In the genomic region with DNA sequence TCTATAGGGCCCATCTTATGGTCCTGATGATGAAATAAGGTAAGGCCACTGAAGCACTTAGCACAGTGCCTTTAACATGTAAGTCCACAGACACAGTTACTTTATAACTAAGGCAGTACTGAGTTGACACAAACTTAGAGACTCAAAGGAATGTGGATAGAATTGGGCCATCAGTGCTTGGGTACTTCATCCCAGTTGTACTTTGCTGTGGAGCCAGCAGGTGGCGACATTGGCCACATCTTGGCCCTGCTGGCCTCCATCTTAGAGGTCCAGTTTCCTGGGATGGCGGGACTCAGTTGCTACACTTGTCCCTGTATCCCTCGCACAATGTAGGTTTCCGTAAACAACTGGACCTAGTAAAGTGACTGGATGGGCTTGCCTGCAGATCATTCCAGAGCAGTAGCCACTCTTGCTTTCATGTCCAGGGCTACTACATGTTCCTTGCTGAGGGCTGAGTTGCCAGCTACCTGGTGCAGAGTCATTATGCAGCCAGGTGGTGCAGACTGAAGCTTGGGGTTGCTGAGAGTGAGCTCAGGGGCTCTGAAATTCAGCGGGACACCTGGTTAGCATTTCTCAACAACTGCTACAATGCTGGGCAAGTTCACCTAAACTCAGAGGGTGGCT, we compare ENCODE assay signal across 8 cellular contexts. TPM values are rescaled to one million over a fixed set of nuclear protein-coding genes. Genes with fewer than 3 reads are reported as not detected.
DNase-seq lines count a peak whose midpoint lies in the region; ATAC-seq, FAIRE-seq and TF ChIP-seq lines count a peak whose summit lies in the region.

No MANE protein-coding gene starts in this region.

- peaks cover 52% of the 10 kb centered on the region for H3K79me2 ChIP-seq in OCI-LY7 (ENCODE audit: insufficient read depth, low read depth, low read length)

- H3K27ac Mint-ChIP-seq in CD14-positive monocyte (peak overlapping the region in 3 of 7 donors; percentile 15 to 72 (median 30)), osteocyte (ENCODE audit: unreplicated experiment) (no peak overlapping the region), type B pancreatic cell (peak overlapping the region; percentile 77)

- H3K4me3 Mint-ChIP-seq in CD14-positive monocyte, result no peak overlapping the region
- no peak overlapping the region for H3K4me3 Mint-ChIP-seq in osteocyte (ENCODE audit: unreplicated experiment)
- H3K4me3 Mint-ChIP-seq in type B pancreatic cell, result no peak overlapping the region

- H3K4me1 Mint-ChIP-seq in CD14-positive monocyte, result peaks cover 31% of the 10 kb centered on the region
- peaks cover 11% of the 10 kb centered on the region for H3K4me1 Mint-ChIP-seq in osteocyte (ENCODE audit: unreplicated experiment)
- peaks cover 12% of the 10 kb centered on the region for H3K4me1 Mint-ChIP-seq in type B pancreatic cell (ENCODE audit: unreplicated experiment)

- peaks cover 31% of the 10 kb centered on the region; the same call in 1 of the 2 replicates for H4K20me1 ChIP-seq in OCI-LY7 (ENCODE audit: insufficient read depth, low read length)

- H3K36me3 Mint-ChIP-seq in CD14-positive monocyte, result peaks cover 46 to 49% of the 10 kb centered on the region in 2 donors
- H3K36me3 Mint-ChIP-seq in osteocyte (ENCODE audit: unreplicated experiment), result peaks cover 28% of the 10 kb centered on the region
- peaks cover 43% of the 10 kb centered on the region for H3K36me3 Mint-ChIP-seq in type B pancreatic cell

- intact Hi-C loops in CD14-positive monocyte (cut with micrococcal nuclease), result loop anchor here (5.0 to 10.0 kb wide), 5 partner anchors 154 to 639 kb away; a partner anchor contains a TSS
- intact Hi-C loops in OCI-LY7 (cut with micrococcal nuclease; ENCODE audit: unreplicated experiment), result loop anchor here (1.0 to 5.0 kb wide), 7 partner anchors 181 to 639 kb away; a partner anchor contains a TSS

- H3K9me3 ChIP-seq in OCI-LY7 (ENCODE audit: low read length), result no peaks in the 10 kb centered on the region

- no peak overlapping the region for H2AFZ ChIP-seq in OCI-LY7 (ENCODE audit: low read length)

- peak; percentile 86 for TF ChIP-seq CTCF in CD14-positive monocyte (IDR thresholded peaks at IDR 0.05)
- TF ChIP-seq CTCF in OCI-LY7 (conservative IDR thresholded peaks at IDR 0.05; ENCODE audit: low read length), result peak; percentile 92
- peak; percentile 94 for TF ChIP-seq CTCF in osteocyte (IDR thresholded peaks at IDR 0.05)
- TF ChIP-seq CTCF in type B pancreatic cell (conservative IDR thresholded peaks at IDR 0.05), result peak; percentile 87

- CTCF ChIA-PET in OCI-LY7 (lab: Charles Lee; ENCODE audit: unreplicated experiment), result interaction anchor here (0.6 to 1.5 kb wide), 5 partner anchors 194 to 235 kb away, joined by 3 to 5 read pairs (median 3); no protein-coding TSS in a partner anchor

- peaks cover 0 to 1% (median 0%) of the 10 kb centered on the region in 7 donors for H3K9me3 Mint-ChIP-seq in CD14-positive monocyte
- H3K9me3 Mint-ChIP-seq in osteocyte (ENCODE audit: unreplicated experiment), result no peaks in the 10 kb centered on the region
- H3K9me3 Mint-ChIP-seq in type B pancreatic cell, result no peaks in the 10 kb centered on the region

- peak overlapping the region; percentile 24; the same call in 1 of the 2 replicates for H3K4me2 ChIP-seq in OCI-LY7 (ENCODE audit: low read length)

- peak; percentile 59 for ATAC-seq in HG03442 (IDR thresholded peaks at IDR 0.05; ENCODE audit: unreplicated experiment)

- peaks cover 98% of the 10 kb centered on the region for H3K36me3 ChIP-seq in OCI-LY7 (ENCODE audit: insufficient read depth, low read length)

- POLR2A ChIA-PET in OCI-LY7 (lab: Charles Lee), result interaction anchor here (1.3 to 1.6 kb wide), 2 partner anchors 196 to 227 kb away, joined by 3 to 5 read pairs; a partner anchor contains a TSS

- peak overlapping the region; percentile 32 for H3K27ac ChIP-seq in OCI-LY7 (ENCODE audit: low read depth, low read length, poor library complexity, severe bottlenecking)

- peak; percentile 59 for DNase-seq in CD14-positive monocyte (ENCODE audit: low spot score)
- DNase-seq in GM19239 (ENCODE audit: insufficient read length, low spot score), result peak; percentile 48
- peak; percentile 72 for DNase-seq in OCI-LY7 (ENCODE audit: low spot score)
- peak; percentile 39 to 48 for DNase-seq in activated T-helper 1 cell treated with anti-CD3 and anti-CD28 coated beads, Interleukin-2, amount 50 U/mL, for 16 hours (ENCODE audit: low read depth in 1 of 2, low spot score in 1 of 2)
- peak; percentile 58 for DNase-seq in foreskin melanocyte
- DNase-seq in osteocyte (ENCODE audit: extremely low spot score, unreplicated experiment), result peak; percentile 89
- DNase-seq in type B pancreatic cell (ENCODE audit: extremely low spot score, unreplicated experiment), result no peak

- FAIRE-seq in GM19239 (lab: Jason Lieb, UNC), result peak; percentile 90

- peaks cover 22% of the 10 kb centered on the region for H3K4me1 ChIP-seq in OCI-LY7 (ENCODE audit: insufficient read depth, low read length, poor library complexity, severe bottlenecking)

- no peaks in the 10 kb centered on the region for H3K9me2 ChIP-seq in OCI-LY7 (ENCODE audit: insufficient read depth, low read length)

- H3K4me3 ChIP-seq in OCI-LY7 (ENCODE audit: low read depth, low read length, poor library complexity, severe bottlenecking), result no peak overlapping the region

- H3K27me3 Mint-ChIP-seq in CD14-positive monocyte (ENCODE audit: low read depth in 3 of 3) (no peaks in the 10 kb centered on the region), osteocyte (ENCODE audit: unreplicated experiment) (no peaks in the 10 kb centered on the region), type B pancreatic cell (no peaks in the 10 kb centered on the region)

- no TSS peak for BruUV-seq in OCI-LY7 (replicated peaks; lab: Mats Ljungman, UMichigan)

RNA-seq across cellular contexts. Expression of a gene that starts 10.6 kb away (rescaled TPM):
- polyA plus RNA-seq in CD14-positive monocyte, result 10 to 100 TPM in 1 of 2 donors, 1 to 10 TPM in 1; 7.8 to 11.3 TPM
- 41.6 and 50.4 TPM in 2 replicates for total RNA-seq in OCI-LY7 (2014; rRNA removed; shearing (Covaris generic))
- total RNA-seq in OCI-LY7 (2022), result 101 and 105 TPM in 2 replicates
- total RNA-seq in osteocyte, result 42.5 and 45.8 TPM in 2 replicates
- 73.4 and 77.4 TPM in 2 replicates for total RNA-seq in type B pancreatic cell (ENCODE audit: low replicate concordance)
